2 cellular contexts compared by ENCODE assay signal in the genomic region with DNA sequence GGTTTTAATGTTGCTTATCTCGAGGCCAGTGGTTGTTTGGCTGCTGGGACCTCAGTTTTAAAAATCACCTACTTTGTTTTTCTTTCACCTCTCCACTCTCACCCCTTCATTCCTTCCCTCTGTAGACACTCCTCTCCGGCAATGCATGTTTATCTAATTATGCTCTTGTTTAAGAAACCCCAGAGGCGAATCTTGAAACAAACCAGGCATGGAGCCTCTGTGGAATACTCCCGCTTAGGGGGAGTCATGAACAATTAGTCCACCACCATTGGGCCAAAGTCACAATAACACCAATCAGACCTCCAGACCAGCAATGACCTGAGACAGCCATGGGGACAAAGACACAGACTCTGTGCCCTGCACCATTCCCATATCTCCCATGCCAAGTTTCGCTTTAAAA.
TF ChIP-seq lines count a peak whose summit lies in the region.

No MANE protein-coding gene starts in this region.

TF ChIP-seq in IMR-90, 13 proteins besides CTCF, POLR2A, EP300 and RAD21:
- TF ChIP-seq BHLHE40 (IDR thresholded peaks at IDR 0.05; ENCODE audit: low read depth, low read length), result no peak
- TF ChIP-seq RFX5 (IDR thresholded peaks at IDR 0.05; ENCODE audit: low read depth, low read length), result no peak
- no peak for TF ChIP-seq SMC3 (IDR thresholded peaks at IDR 0.05; ENCODE audit: low read depth, low read length)
- no peak for TF ChIP-seq RCOR1 (IDR thresholded peaks at IDR 0.05; ENCODE audit: insufficient replicate concordance, low read length)
- TF ChIP-seq MAZ (IDR thresholded peaks at IDR 0.05; ENCODE audit: borderline replicate concordance, low read depth, low read length), result no peak
- TF ChIP-seq, protein P1, sequence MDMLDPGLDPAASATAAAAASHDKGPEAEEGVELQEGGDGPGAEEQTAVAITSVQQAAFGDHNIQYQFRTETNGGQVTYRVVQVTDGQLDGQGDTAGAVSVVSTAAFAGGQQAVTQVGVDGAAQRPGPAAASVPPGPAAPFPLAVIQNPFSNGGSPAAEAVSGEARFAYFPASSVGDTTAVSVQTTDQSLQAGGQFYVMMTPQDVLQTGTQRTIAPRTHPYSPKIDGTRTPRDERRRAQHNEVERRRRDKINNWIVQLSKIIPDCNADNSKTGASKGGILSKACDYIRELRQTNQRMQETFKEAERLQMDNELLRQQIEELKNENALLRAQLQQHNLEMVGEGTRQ (IDR thresholded peaks at IDR 0.05; ENCODE audit: low read depth, low read length), result no peak
- no peak for TF ChIP-seq MXI1 (IDR thresholded peaks at IDR 0.05; ENCODE audit: borderline replicate concordance, low read depth, low read length)
- TF ChIP-seq CEBPB (IDR thresholded peaks at IDR 0.05; ENCODE audit: low read depth, low read length), result no peak
- no peak for TF ChIP-seq CHD1 (IDR thresholded peaks at IDR 0.05; ENCODE audit: low read depth, low read length)
- no peak for TF ChIP-seq MAFK (IDR thresholded peaks at IDR 0.05; ENCODE audit: low read depth, low read length)
- TF ChIP-seq NFE2L2 (IDR thresholded peaks at IDR 0.05; ENCODE audit: low read depth, low read length), result no peak
- TF ChIP-seq, protein P2, sequence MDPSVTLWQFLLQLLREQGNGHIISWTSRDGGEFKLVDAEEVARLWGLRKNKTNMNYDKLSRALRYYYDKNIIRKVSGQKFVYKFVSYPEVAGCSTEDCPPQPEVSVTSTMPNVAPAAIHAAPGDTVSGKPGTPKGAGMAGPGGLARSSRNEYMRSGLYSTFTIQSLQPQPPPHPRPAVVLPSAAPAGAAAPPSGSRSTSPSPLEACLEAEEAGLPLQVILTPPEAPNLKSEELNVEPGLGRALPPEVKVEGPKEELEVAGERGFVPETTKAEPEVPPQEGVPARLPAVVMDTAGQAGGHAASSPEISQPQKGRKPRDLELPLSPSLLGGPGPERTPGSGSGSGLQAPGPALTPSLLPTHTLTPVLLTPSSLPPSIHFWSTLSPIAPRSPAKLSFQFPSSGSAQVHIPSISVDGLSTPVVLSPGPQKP (IDR thresholded peaks at IDR 0.05; ENCODE audit: borderline replicate concordance, low read depth, low read length), result no peak
- no peak for TF ChIP-seq FOS (IDR thresholded peaks at IDR 0.05; ENCODE audit: low read depth, low read length)

TF ChIP-seq in SK-N-SH, 30 proteins besides CTCF, POLR2A, EP300 and RAD21:
- TF ChIP-seq SIN3A (IDR thresholded peaks at IDR 0.05; ENCODE audit: borderline replicate concordance, low read depth, low read length), result no peak
- TF ChIP-seq RXRA (IDR thresholded peaks at IDR 0.05; ENCODE audit: borderline replicate concordance, low read depth), result no peak
- TF ChIP-seq, protein P3, sequence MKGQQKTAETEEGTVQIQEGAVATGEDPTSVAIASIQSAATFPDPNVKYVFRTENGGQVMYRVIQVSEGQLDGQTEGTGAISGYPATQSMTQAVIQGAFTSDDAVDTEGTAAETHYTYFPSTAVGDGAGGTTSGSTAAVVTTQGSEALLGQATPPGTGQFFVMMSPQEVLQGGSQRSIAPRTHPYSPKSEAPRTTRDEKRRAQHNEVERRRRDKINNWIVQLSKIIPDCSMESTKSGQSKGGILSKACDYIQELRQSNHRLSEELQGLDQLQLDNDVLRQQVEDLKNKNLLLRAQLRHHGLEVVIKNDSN (IDR thresholded peaks at IDR 0.05; ENCODE audit: borderline replicate concordance, low read depth), result no peak
- no peak for TF ChIP-seq EZH2phosphoT487 (IDR thresholded peaks at IDR 0.05; ENCODE audit: borderline replicate concordance, low read depth)
- TF ChIP-seq, protein P4, sequence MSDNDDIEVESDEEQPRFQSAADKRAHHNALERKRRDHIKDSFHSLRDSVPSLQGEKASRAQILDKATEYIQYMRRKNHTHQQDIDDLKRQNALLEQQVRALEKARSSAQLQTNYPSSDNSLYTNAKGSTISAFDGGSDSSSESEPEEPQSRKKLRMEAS (IDR thresholded peaks at IDR 0.05; ENCODE audit: low read depth), result no peak
